ENCODE assay signal across 31 cellular contexts in the genomic region with DNA sequence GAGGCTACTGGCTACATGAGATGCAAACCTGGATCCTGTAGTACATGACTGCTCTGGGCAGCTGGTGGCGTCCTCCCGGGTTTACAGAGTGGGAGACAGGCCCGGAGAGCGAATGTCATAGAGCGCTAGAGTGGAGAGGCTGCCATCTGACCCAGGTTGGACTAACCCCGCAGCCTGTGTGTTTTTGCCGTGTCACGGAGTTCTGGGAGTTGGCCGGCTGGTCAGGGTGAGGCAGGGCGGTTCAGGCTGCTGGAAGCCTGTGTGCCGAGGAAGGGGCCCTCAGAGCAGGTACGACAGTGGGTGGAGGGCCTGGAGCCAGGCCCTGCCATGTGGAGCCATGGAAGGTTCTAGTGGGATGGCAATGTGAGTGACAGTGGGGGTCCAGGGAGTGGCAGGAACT. TPM values are rescaled to one million over a fixed set of nuclear protein-coding genes. Genes with fewer than 3 reads are reported as not detected.
DNase-seq lines count a peak whose midpoint lies in the region; ATAC-seq, FAIRE-seq and TF ChIP-seq lines count a peak whose summit lies in the region.
"Had no signal": no experiment of that assay in that cellular context is flagged by ENCODE, and none has a peak within 500 bp of the region (broad histone marks: within the 10 kb centered on the region; RNA-seq: fewer than 3 reads in every experiment).

No MANE protein-coding gene starts in this region.

- WGBS in K562 (ENCODE audit: insufficient coverage, low coverage, missing lambda C conversion rate) = 26% methylated on average over 12 of the region's 12 CpGs

- H3K27ac Mint-ChIP-seq in CD8-positive, alpha-beta T cell = peak overlapping the region; percentile 81
- peak overlapping the region; percentile 73 for H3K27ac Mint-ChIP-seq in stimulated activated memory B cell treated with anti-CD40 and anti-IgM and Interleukin-4, amounts not matched to agents 10 μg/mL and 1 μg/mL and 100 μg/mL, for 72 hours
- H3K27ac Mint-ChIP-seq: activated CD8-positive, alpha-beta T cell treated with anti-CD3 and anti-CD28 coated beads for 36 hours; activated naive CD4-positive, alpha-beta T cell treated with anti-CD3 and anti-CD28 coated beads, Interleukin-2, amount 50 U/mL, for 24 hours; activated T-helper 2 cell treated with anti-CD3 and anti-CD28 coated beads, Interferon-gamma antibody, Interleukin-2, Interleukin-4, amounts not matched to agents 10 μg/mL and 5 μg/mL and 100 μg/mL, durations not matched to agents 14 hours and 24 hours and 36 hours had no signal

- H3K4me1 Mint-ChIP-seq in CD8-positive, alpha-beta T cell (ENCODE audit: low read depth) = peaks cover 32% of the 10 kb centered on the region
- peaks cover 65% of the 10 kb centered on the region for H3K4me1 Mint-ChIP-seq in stimulated activated memory B cell treated with anti-CD40 and anti-IgM and Interleukin-4, amounts not matched to agents 10 μg/mL and 1 μg/mL and 100 μg/mL, for 72 hours

- ATAC-seq in CD8-positive, alpha-beta T cell = no peak
- ATAC-seq in K562 = peak; percentile 69
- no peak for ATAC-seq in stimulated activated memory B cell treated with anti-CD40 and anti-IgM and Interleukin-4, amounts not matched to agents 10 μg/mL and 1 μg/mL and 100 μg/mL, for 72 hours
- ATAC-seq: activated CD8-positive, alpha-beta T cell treated with anti-CD3 and anti-CD28 coated beads for 36 hours; gastroesophageal sphincter; lower lobe of right lung; natural killer cell treated with Interleukin-12 subunit alpha and Interleukin-12 subunit beta and Interleukin-15 and Interleukin-18, amount 100 ng/mL, for 72 hours; SK-N-SH treated with all-trans-retinoic acid at 6 μM for 48 hours had no signal

- peaks cover 7% of the 10 kb centered on the region; the same call in 2 of the 3 replicates for H3K79me2 ChIP-seq in K562 (ENCODE audit: control insufficient read depth, insufficient read depth, low read length)

- no peaks in the 10 kb centered on the region for H3K27me3 Mint-ChIP-seq in CD8-positive, alpha-beta T cell (ENCODE audit: low read depth)
- no peaks in the 10 kb centered on the region for H3K27me3 Mint-ChIP-seq in stimulated activated memory B cell treated with anti-CD40 and anti-IgM and Interleukin-4, amounts not matched to agents 10 μg/mL and 1 μg/mL and 100 μg/mL, for 72 hours
- H3K27me3 Mint-ChIP-seq: activated CD8-positive, alpha-beta T cell treated with anti-CD3 and anti-CD28 coated beads for 36 hours; activated naive CD4-positive, alpha-beta T cell treated with anti-CD3 and anti-CD28 coated beads, Interleukin-2, amount 50 U/mL, for 24 hours; natural killer cell treated with Interleukin-12 subunit alpha and Interleukin-12 subunit beta and Interleukin-15 and Interleukin-18, amount 100 ng/mL, for 72 hours had no signal

- no peaks in the 10 kb centered on the region for H3K9me3 Mint-ChIP-seq in CD8-positive, alpha-beta T cell
- H3K9me3 Mint-ChIP-seq in stimulated activated memory B cell treated with anti-CD40 and anti-IgM and Interleukin-4, amounts not matched to agents 10 μg/mL and 1 μg/mL and 100 μg/mL, for 72 hours = no peaks in the 10 kb centered on the region
- H3K9me3 Mint-ChIP-seq: activated CD8-positive, alpha-beta T cell treated with anti-CD3 and anti-CD28 coated beads for 36 hours; activated naive CD4-positive, alpha-beta T cell treated with anti-CD3 and anti-CD28 coated beads, Interleukin-2, amount 50 U/mL, for 24 hours; activated T-helper 2 cell treated with anti-CD3 and anti-CD28 coated beads, Interferon-gamma antibody, Interleukin-2, Interleukin-4, amounts not matched to agents 10 μg/mL and 5 μg/mL and 100 μg/mL, durations not matched to agents 14 hours and 24 hours and 36 hours; natural killer cell treated with Interleukin-12 subunit alpha and Interleukin-12 subunit beta and Interleukin-15 and Interleukin-18, amount 100 ng/mL, for 72 hours had no signal

- in situ Hi-C loops in K562 (cut with MboI) = no loop called here

- H3K9ac ChIP-seq in K562 (ENCODE audit: insufficient read depth in 1 of 2, low read depth in 2 of 2, low read length in 2 of 2) = peak overlapping the region in 1 of 2 experiments; percentile 87; a peak in 2 of 4 replicates

- no peak for TF ChIP-seq POLR2A in K562 (conservative IDR thresholded peaks at IDR 0.05)

- DNase-seq in CD8-positive, alpha-beta T cell = no peak
- peak in 2 of 4 experiments; percentile 52 to 56 for DNase-seq in K562 (ENCODE audit: extremely low read depth in 1 of 4, low spot score in 3 of 4)
- DNase-seq in GM10248 (ENCODE audit: extremely low spot score) = no peak
- no peak for DNase-seq in effector CD4-positive, alpha-beta T cell
- DNase-seq in WERI-Rb-1 = no peak
- DNase-seq: activated CD4-positive, alpha-beta T cell treated with anti-CD3 and anti-CD28 coated beads for 1 hour; activated CD8-positive, alpha-beta memory T cell treated with anti-CD3 and anti-CD28 coated beads, Interleukin-2, amount 50 U/mL, for 48 hours; activated CD8-positive, alpha-beta T cell treated with anti-CD3 and anti-CD28 coated beads for 36 hours; amniotic stem cell; C1 segment of cervical spinal cord; EL; KBM-7; lower lobe of right lung; NCI-H1105; NCI-H187; NCI-H526 treated with DMSO at 0.1 percent for 48 hours; PC-9; stimulated activated naive CD4-positive, alpha-beta T cell treated with Interleukin-2 at 50 U/mL for 16 hours; T-helper 2 cell had no signal

- H3K4me3 ChIP-seq in CD8-positive, alpha-beta T cell (ENCODE audit: low read depth, low read length) = no peak overlapping the region
- H3K4me3 ChIP-seq in HEK293 (ENCODE audit: low read depth, low read length) = no peak overlapping the region
- H3K4me3 ChIP-seq in K562 = no peak overlapping the region
- H3K4me3 ChIP-seq in WERI-Rb-1 (ENCODE audit: low read depth, low read length) = no peak overlapping the region
- H3K4me3 ChIP-seq: gastroesophageal sphincter, hepatocyte, lower lobe of right lung, PC-9, thoracic aorta had no signal

- H3K4me3 Mint-ChIP-seq in CD8-positive, alpha-beta T cell = no peak overlapping the region
- no peak overlapping the region for H3K4me3 Mint-ChIP-seq in stimulated activated memory B cell treated with anti-CD40 and anti-IgM and Interleukin-4, amounts not matched to agents 10 μg/mL and 1 μg/mL and 100 μg/mL, for 72 hours
- H3K4me3 Mint-ChIP-seq: activated CD8-positive, alpha-beta T cell treated with anti-CD3 and anti-CD28 coated beads for 36 hours; activated naive CD4-positive, alpha-beta T cell treated with anti-CD3 and anti-CD28 coated beads, Interleukin-2, amount 50 U/mL, for 24 hours; natural killer cell treated with Interleukin-12 subunit alpha and Interleukin-12 subunit beta and Interleukin-15 and Interleukin-18, amount 100 ng/mL, for 72 hours had no signal

- H3K9me1 ChIP-seq in K562 (ENCODE audit: control insufficient read depth, insufficient read depth, low read length) = peaks cover 3% of the 10 kb centered on the region

- H3K27ac ChIP-seq in CD8-positive, alpha-beta T cell (ENCODE audit: low read depth, low read length) = no peak overlapping the region
- no peak overlapping the region for H3K27ac ChIP-seq in HEK293 (ENCODE audit: extremely low read depth, low read depth, low read length)
- H3K27ac ChIP-seq in K562 (ENCODE audit: extremely low read depth, low read depth, low read length) = peak overlapping the region; percentile 16; the same call in 1 of the 3 replicates
- no peak overlapping the region for H3K27ac ChIP-seq in WERI-Rb-1
- H3K27ac ChIP-seq: gastroesophageal sphincter, hepatocyte, lower lobe of right lung, PC-9, thoracic aorta had no signal

- TF ChIP-seq CTCF in CD8-positive, alpha-beta T cell (IDR thresholded peaks at IDR 0.05) = no peak
- no peak for TF ChIP-seq CTCF in HEK293 (tag by site-specific recombination; IDR thresholded peaks at IDR 0.05)
- TF ChIP-seq CTCF in K562 (IDR thresholded peaks at IDR 0.05 in 2 of 3, conservative IDR thresholded peaks at IDR 0.05 in 1 of 3; ENCODE audit: insufficient read depth in 2 of 3, low read depth in 1 of 3, low read length in 3 of 3) = peak; percentile 7 to 27 (median 21); a peak in 2 of 6 replicates
- no peak for TF ChIP-seq CTCF in GM10248 (IDR thresholded peaks at IDR 0.05; ENCODE audit: control extremely low read depth, extremely low read depth, low read depth, missing control alignments)
- TF ChIP-seq CTCF in WERI-Rb-1 (IDR thresholded peaks at IDR 0.05; ENCODE audit: low read depth, low read length) = no peak

- CTCF ChIA-PET in CD8-positive, alpha-beta T cell (lab: Charles Lee) = no interaction called here
- CTCF ChIA-PET in HEK293 (lab: Yijun Ruan, JAX) = no interaction called here
- CTCF ChIA-PET in K562 (lab: Yijun Ruan, JAX; ENCODE audit: low intra/inter-chr PET ratio) = no interaction called here
- CTCF ChIA-PET in GM10248 (lab: Yijun Ruan, JAX) = no interaction called here

- H3K4me2 ChIP-seq in K562 (ENCODE audit: insufficient read depth, low read length) = peak overlapping the region; percentile 46; the same call in 1 of the 2 replicates
- H3K4me2 ChIP-seq: hepatocyte, PC-9 had no signal

- intact Hi-C loops in CD8-positive, alpha-beta T cell (cut with DNase I, micrococcal nuclease) = no loop called here
- intact Hi-C loops in K562 (cut with micrococcal nuclease) = no loop called here

- no peaks in the 10 kb centered on the region for H3K36me3 ChIP-seq in CD8-positive, alpha-beta T cell (ENCODE audit: insufficient read depth, low read length)
- H3K36me3 ChIP-seq in HEK293 (ENCODE audit: control insufficient read depth in 2 of 2, insufficient read depth in 1 of 2, low read length in 2 of 2) (no peaks in the 10 kb centered on the region), K562 (ENCODE audit: control insufficient read depth, insufficient read depth, low read length) (no peaks in the 10 kb centered on the region), WERI-Rb-1 (peaks cover 3% of the 10 kb centered on the region; the same call in 1 of the 2 replicates)
- H3K36me3 ChIP-seq: gastroesophageal sphincter, lower lobe of right lung, thoracic aorta had no signal

- H3K36me3 Mint-ChIP-seq in CD8-positive, alpha-beta T cell = peaks cover 3% of the 10 kb centered on the region
- H3K36me3 Mint-ChIP-seq in stimulated activated memory B cell treated with anti-CD40 and anti-IgM and Interleukin-4, amounts not matched to agents 10 μg/mL and 1 μg/mL and 100 μg/mL, for 72 hours = no peaks in the 10 kb centered on the region
- H3K36me3 Mint-ChIP-seq: activated naive CD4-positive, alpha-beta T cell treated with anti-CD3 and anti-CD28 coated beads, Interleukin-2, amount 50 U/mL, for 24 hours; natural killer cell treated with Interleukin-12 subunit alpha and Interleukin-12 subunit beta and Interleukin-15 and Interleukin-18, amount 100 ng/mL, for 72 hours had no signal

- TF ChIP-seq RAD21 in K562 (CRISPR knock-in tag; conservative IDR thresholded peaks at IDR 0.05 in 1 of 2, IDR thresholded peaks at IDR 0.05 in 1 of 2) = no peak

- no peak for TF ChIP-seq EP300 in K562 (IDR thresholded peaks at IDR 0.05; ENCODE audit: low read length)

- no TSS peak for BruUV-seq in K562 (replicated peaks; lab: Mats Ljungman, UMichigan)

- POLR2A ChIA-PET in CD8-positive, alpha-beta T cell (lab: Charles Lee) = no interaction called here
- POLR2A ChIA-PET in HEK293 (lab: Yijun Ruan, JAX) (no interaction called here), K562 (lab: Yijun Ruan, JAX) (interaction anchor here (0.6 kb wide), 1 partner anchor 100 kb away, joined by 3 read pairs; no protein-coding TSS in a partner anchor), GM10248 (lab: Yijun Ruan, JAX) (no interaction called here)

- no peak overlapping the region for H2AFZ ChIP-seq in K562 (ENCODE audit: low read depth, low read length)
- H2AFZ ChIP-seq: hepatocyte, PC-9 had no signal

- H3K9me3 ChIP-seq in CD8-positive, alpha-beta T cell (ENCODE audit: low read length) = no peaks in the 10 kb centered on the region
- H3K9me3 ChIP-seq in HEK293 (ENCODE audit: control insufficient read depth, insufficient read depth, low read depth, low read length) = no peaks in the 10 kb centered on the region
- H3K9me3 ChIP-seq in K562 (replicated peaks; ENCODE audit: control insufficient read depth, insufficient read depth, low read depth, low read length) = no peaks in the 10 kb centered on the region
- no peaks in the 10 kb centered on the region for H3K9me3 ChIP-seq in WERI-Rb-1 (ENCODE audit: severe bottlenecking)
- H3K9me3 ChIP-seq: gastroesophageal sphincter, lower lobe of right lung, thoracic aorta had no signal

- H3K27me3 ChIP-seq in CD8-positive, alpha-beta T cell (ENCODE audit: insufficient read depth, low read length) = no peaks in the 10 kb centered on the region
- H3K27me3 ChIP-seq in K562 (ENCODE audit: control insufficient read depth in 2 of 2, insufficient read depth in 2 of 2, low read length in 2 of 2) (no peaks in the 10 kb centered on the region), WERI-Rb-1 (ENCODE audit: insufficient read depth, low read depth, severe bottlenecking) (no peaks in the 10 kb centered on the region)
- H3K27me3 ChIP-seq: gastroesophageal sphincter, hepatocyte had no signal

- no peak for FAIRE-seq in K562 (lab: Jason Lieb, UNC)
- FAIRE-seq: D721Med, GM12891, HTR-8/SVneo had no signal

- peaks cover 28% of the 10 kb centered on the region for H3K4me1 ChIP-seq in CD8-positive, alpha-beta T cell (ENCODE audit: insufficient read depth, low read length)
- peaks cover 8% of the 10 kb centered on the region for H3K4me1 ChIP-seq in HEK293 (ENCODE audit: control insufficient read depth, insufficient read depth, low read length)
- H3K4me1 ChIP-seq in K562 (replicated peaks in 1 of 2; ENCODE audit: control insufficient read depth in 2 of 2, insufficient read depth in 2 of 2, low read length in 2 of 2) = peaks cover 13 to 41% of the 10 kb centered on the region in 2 experiments; a peak in 4 of 5 replicates

- H4K20me1 ChIP-seq in K562 (replicated peaks; ENCODE audit: control insufficient read depth, insufficient read depth, low read length) = peaks cover 30% of the 10 kb centered on the region

RNA-seq across cellular contexts. Expression of a gene that starts 12.5 kb away (rescaled TPM):
- 1 to 10 TPM; 7.1 to 7.5 TPM for total RNA-seq in CD8-positive, alpha-beta T cell
- 2.4 and 9.1 TPM in 2 replicates for total RNA-seq in K562 (2011; cell fraction: chromatin; rRNA removed; ENCODE audit: low replicate concordance)
- 4.7 and 4.8 TPM in 2 replicates for total RNA-seq in K562 (2011; cell fraction: nucleolus; rRNA removed)
- 3.3 and 3.7 TPM in 2 replicates for total RNA-seq in K562 (2011; cell fraction: nucleoplasm; rRNA removed)
- total RNA-seq in K562 (2014; rRNA removed) (1.5 and 1.6 TPM in 2 replicates), K562 (2014; rRNA removed; fragmentation: Illumina TruSeq; extraction: Trizol) (0.25 and 0.29 TPM in 2 replicates), K562 (2015; rRNA removed; fragmentation: Illumina TruSeq; extraction: Trizol) (0.83 and 1.3 TPM in 2 replicates), K562 (2021) (3.8 and 4.3 TPM in 2 replicates)
- polyA plus RNA-seq in K562 (2011; rRNA removed) (0.36 and 0.47 TPM in 2 replicates), K562 (2014; fragmentation: Illumina TruSeq; extraction: Trizol) (1.2 and 1.7 TPM in 2 replicates), K562 (2014; fragmentation: Nextera tagmentation; extraction: Ambion mirVana) (not detected), K562 (2014; rRNA removed) (1.8 and 2.1 TPM in 2 replicates)
- 0.37 and 0.76 TPM in 2 replicates for polyA plus RNA-seq in K562 (2011; cell fraction: cytosol; rRNA removed)
- polyA plus RNA-seq in K562 (2011; cell fraction: nucleus; rRNA removed) = 3.5 and 10.4 TPM in 2 replicates
- polyA plus RNA-seq in K562 (2012) = 2.9 and 5.1 TPM in 2 replicates
- 0.15 and 0.49 TPM in 2 replicates for polyA minus RNA-seq in K562 (2011; rRNA and poly(A)+ RNA removed)
- 0.48 TPM in 1 of 2 replicates, not detected in the other for polyA minus RNA-seq in K562 (2011; cell fraction: cytosol; rRNA and poly(A)+ RNA removed)
- 1.9 and 3.4 TPM in 2 replicates for polyA minus RNA-seq in K562 (2011; cell fraction: nucleus; rRNA and poly(A)+ RNA removed)

RNA-seq across cellular contexts. Expression of a gene that starts 59.2 kb away (rescaled TPM):
- 10 to 100 TPM; 21.4 to 26.4 TPM for total RNA-seq in CD8-positive, alpha-beta T cell
- 3.8 and 13.3 TPM in 2 replicates for total RNA-seq in K562 (2011; cell fraction: chromatin; rRNA removed; ENCODE audit: low replicate concordance)
- 8.0 and 10.7 TPM in 2 replicates for total RNA-seq in K562 (2011; cell fraction: nucleolus; rRNA removed)
- total RNA-seq in K562 (2011; cell fraction: nucleoplasm; rRNA removed) = 5.5 and 6.2 TPM in 2 replicates
- total RNA-seq in K562 (2014; rRNA removed) (2.4 and 6.7 TPM in 2 replicates), K562 (2014; rRNA removed; fragmentation: Illumina TruSeq; extraction: Trizol) (0.80 and 1.0 TPM in 2 replicates), K562 (2015; rRNA removed; fragmentation: Illumina TruSeq; extraction: Trizol) (1.3 and 1.8 TPM in 2 replicates), K562 (2021) (12.7 and 13.3 TPM in 2 replicates)
- polyA plus RNA-seq in K562 (2011; rRNA removed) (1.4 and 2.2 TPM in 2 replicates), K562 (2014; fragmentation: Illumina TruSeq; extraction: Trizol) (1.9 and 3.1 TPM in 2 replicates), K562 (2014; fragmentation: Nextera tagmentation; extraction: Ambion mirVana) (under 1 TPM; 0.13 to 0.17 TPM), K562 (2014; rRNA removed) (3.3 and 5.1 TPM in 2 replicates)
- polyA plus RNA-seq in K562 (2011; cell fraction: cytosol; rRNA removed) = 2.5 and 3.6 TPM in 2 replicates
- polyA plus RNA-seq in K562 (2011; cell fraction: nucleus; rRNA removed) = 5.2 and 8.7 TPM in 2 replicates
- polyA plus RNA-seq in K562 (2012) = 3.4 and 6.6 TPM in 2 replicates
- 1.2 and 1.7 TPM in 2 replicates for polyA minus RNA-seq in K562 (2011; rRNA and poly(A)+ RNA removed)
- 8.2 and 19.0 TPM in 2 replicates for polyA minus RNA-seq in K562 (2011; cell fraction: cytosol; rRNA and poly(A)+ RNA removed)
- polyA minus RNA-seq in K562 (2011; cell fraction: nucleus; rRNA and poly(A)+ RNA removed) = 2.2 and 4.8 TPM in 2 replicates

Comparison
In these comparisons a context has a peak if more than half of its experiments do, and no peak if none do; other contexts are left out.
1. CTCF ChIP-seq: peak in K562 (3 of 3); none in CD8-positive, alpha-beta T cell (single experiment), HEK293 (single experiment), GM10248 (single experiment) and WERI-Rb-1 (single experiment).